ENCODE assay signal across 11 cellular contexts in the genomic region with DNA sequence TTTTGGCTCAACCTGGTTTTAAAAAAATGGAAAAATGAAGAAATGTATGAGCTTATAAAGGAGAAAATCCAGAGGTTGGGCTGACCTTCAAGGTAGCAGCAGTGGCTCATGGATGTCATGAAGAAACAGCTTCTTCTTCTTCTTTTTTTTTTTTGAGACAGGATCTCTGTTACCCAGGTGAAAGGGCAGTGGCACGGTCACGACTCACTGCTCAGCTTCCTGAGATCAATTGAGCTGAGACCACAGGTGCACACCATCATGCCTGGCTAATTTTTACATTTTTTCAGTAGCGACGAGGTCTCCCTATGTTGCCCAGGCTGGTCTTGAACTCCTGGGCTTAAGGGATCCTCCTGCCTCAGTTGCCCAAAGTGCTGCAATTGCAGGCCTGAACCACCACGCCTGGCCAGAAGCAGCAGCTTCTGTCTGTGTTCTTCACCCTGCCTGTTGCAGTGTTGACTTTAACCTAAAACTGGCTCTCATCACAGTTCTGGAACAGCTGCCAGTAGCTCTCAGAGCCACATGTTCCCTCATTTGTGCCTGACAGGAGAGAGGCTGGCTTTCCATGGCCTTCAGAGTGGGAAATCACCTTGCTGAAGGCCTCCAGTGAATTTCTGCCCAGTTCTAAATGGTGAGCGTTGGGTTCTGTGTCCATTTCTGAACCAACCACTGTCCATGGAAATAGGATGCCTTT.
DNase-seq lines count a peak whose midpoint lies in the region; ATAC-seq and TF ChIP-seq lines count a peak whose summit lies in the region.
"Had no signal": no experiment of that assay in that cellular context is flagged by ENCODE, and none has a peak within 500 bp of the region (broad histone marks: within the 10 kb centered on the region; RNA-seq: fewer than 3 reads in every experiment).

No MANE protein-coding gene starts in this region.

- peak overlapping the region; percentile 33; the same call in 1 of the 2 replicates for H3K9ac ChIP-seq in SU-DHL-6 (ENCODE audit: low read length)

- H3K27me3 ChIP-seq in SU-DHL-6 (ENCODE audit: low read length), result no peaks in the 10 kb centered on the region
- H3K27me3 ChIP-seq: cardiac muscle cell had no signal

- no peaks in the 10 kb centered on the region for H3K79me2 ChIP-seq in SU-DHL-6 (ENCODE audit: insufficient read depth, low read length)

- no peaks in the 10 kb centered on the region for H4K20me1 ChIP-seq in SU-DHL-6 (ENCODE audit: low read depth, low read length)

- H3K27me3 Mint-ChIP-seq in chondrocyte (ENCODE audit: low read depth), result no peaks in the 10 kb centered on the region
- H3K27me3 Mint-ChIP-seq in activated T-helper 1 cell treated with anti-CD3 and anti-CD28 coated beads, Interleukin-12 subunit alpha, Interleukin-12 subunit beta, Interleukin-2, Interleukin-4 antibody, amounts not matched to agents 30 ng/mL and 10 ng/mL and 1 ng/mL, durations not matched to agents 14 hours and 24 hours and 36 hours (ENCODE audit: insufficient read depth), result peaks cover 2% of the 10 kb centered on the region

- peaks cover 3% of the 10 kb centered on the region; the same call in 1 of the 2 replicates for H3K9me3 ChIP-seq in SU-DHL-6 (ENCODE audit: insufficient read depth, low read length)

- H3K4me2 ChIP-seq in SU-DHL-6 (ENCODE audit: low read depth, low read length, poor library complexity, severe bottlenecking), result peak overlapping the region; percentile 60

- no peaks in the 10 kb centered on the region for H3K36me3 Mint-ChIP-seq in chondrocyte (ENCODE audit: low read depth)
- peaks cover 10% of the 10 kb centered on the region for H3K36me3 Mint-ChIP-seq in activated T-helper 1 cell treated with anti-CD3 and anti-CD28 coated beads, Interleukin-12 subunit alpha, Interleukin-12 subunit beta, Interleukin-2, Interleukin-4 antibody, amounts not matched to agents 30 ng/mL and 10 ng/mL and 1 ng/mL, durations not matched to agents 14 hours and 24 hours and 36 hours (ENCODE audit: low read depth)
- H3K36me3 Mint-ChIP-seq: immature natural killer cell had no signal

- TF ChIP-seq CTCF in SU-DHL-6 (IDR thresholded peaks at IDR 0.05; ENCODE audit: insufficient read depth, low read length, poor library complexity, severe bottlenecking) (no peak), chondrocyte (IDR thresholded peaks at IDR 0.05) (no peak)

- H3K9me3 Mint-ChIP-seq in chondrocyte (ENCODE audit: low read depth), result no peaks in the 10 kb centered on the region
- H3K9me3 Mint-ChIP-seq in activated T-helper 1 cell treated with anti-CD3 and anti-CD28 coated beads, Interleukin-12 subunit alpha, Interleukin-12 subunit beta, Interleukin-2, Interleukin-4 antibody, amounts not matched to agents 30 ng/mL and 10 ng/mL and 1 ng/mL, durations not matched to agents 14 hours and 24 hours and 36 hours, result no peaks in the 10 kb centered on the region

- H3K27ac ChIP-seq in SU-DHL-6 (ENCODE audit: low read depth, low read length), result peak overlapping the region; percentile 94
- H3K27ac ChIP-seq: cardiac muscle cell had no signal

- ATAC-seq in GM19324 (IDR thresholded peaks at IDR 0.05; ENCODE audit: low FRiP score, unreplicated experiment), result peak; percentile 75
- peak; percentile 85 for ATAC-seq in HG02943 (IDR thresholded peaks at IDR 0.05; ENCODE audit: low read depth, unreplicated experiment)

- H3K9me2 ChIP-seq in SU-DHL-6 (replicated peaks; ENCODE audit: insufficient read depth, low read length), result no peaks in the 10 kb centered on the region

- H3K4me3 ChIP-seq in SU-DHL-6 (ENCODE audit: insufficient read depth, low read length, poor library complexity, severe bottlenecking), result peak overlapping the region; percentile 6
- H3K4me3 ChIP-seq: cardiac muscle cell had no signal

- peak; percentile 66 for DNase-seq in DMS53 (lab: John Stamatoyannopoulos, UW)
- DNase-seq in chondrocyte (ENCODE audit: low spot score), result no peak
- no peak for DNase-seq in NCI-H2171 treated with DMSO at 0.1 percent for 48 hours (lab: John Stamatoyannopoulos, UW)
- DNase-seq in SW 1271 (lab: John Stamatoyannopoulos, UW), result no peak
- no peak for DNase-seq in activated T-helper 1 cell treated with anti-CD3 and anti-CD28 coated beads, Interleukin-12 subunit alpha, Interleukin-12 subunit beta, Interleukin-2, Interleukin-4 antibody, amounts not matched to agents 30 ng/mL and 10 ng/mL and 1 ng/mL, durations not matched to agents 14 hours and 24 hours and 36 hours (ENCODE audit: low spot score)
- DNase-seq: activated T-cell treated with anti-CD3 and anti-CD28 coated beads, Interleukin-2, amount 50 U/mL, for 48 hours; immature natural killer cell had no signal

- H3F3A ChIP-seq in SU-DHL-6 (ENCODE audit: insufficient read depth), result peaks cover 6% of the 10 kb centered on the region

- no peak overlapping the region for H3K27ac Mint-ChIP-seq in chondrocyte (ENCODE audit: unreplicated experiment)
- H3K27ac Mint-ChIP-seq in activated T-helper 1 cell treated with anti-CD3 and anti-CD28 coated beads, Interleukin-12 subunit alpha, Interleukin-12 subunit beta, Interleukin-2, Interleukin-4 antibody, amounts not matched to agents 30 ng/mL and 10 ng/mL and 1 ng/mL, durations not matched to agents 14 hours and 24 hours and 36 hours, result no peak overlapping the region
- H3K27ac Mint-ChIP-seq: immature natural killer cell had no signal

- intact Hi-C loops in activated T-helper 1 cell treated with anti-CD3 and anti-CD28 coated beads, Interleukin-12 subunit alpha, Interleukin-12 subunit beta, Interleukin-2, Interleukin-4 antibody, amounts not matched to agents 30 ng/mL and 10 ng/mL and 1 ng/mL, durations not matched to agents 14 hours and 24 hours and 36 hours (cut with micrococcal nuclease), result no loop called here

- no peak overlapping the region for H2AFZ ChIP-seq in SU-DHL-6 (ENCODE audit: low read depth, low read length, severe bottlenecking)

- H3K36me3 ChIP-seq in SU-DHL-6 (ENCODE audit: low read length), result peaks cover 5% of the 10 kb centered on the region; the same call in 1 of the 2 replicates
- H3K36me3 ChIP-seq: cardiac muscle cell had no signal

- H3K4me1 Mint-ChIP-seq in chondrocyte (ENCODE audit: low read depth), result peaks cover 3% of the 10 kb centered on the region
- H3K4me1 Mint-ChIP-seq in activated T-helper 1 cell treated with anti-CD3 and anti-CD28 coated beads, Interleukin-12 subunit alpha, Interleukin-12 subunit beta, Interleukin-2, Interleukin-4 antibody, amounts not matched to agents 30 ng/mL and 10 ng/mL and 1 ng/mL, durations not matched to agents 14 hours and 24 hours and 36 hours (ENCODE audit: low read depth), result no peaks in the 10 kb centered on the region
- H3K4me1 Mint-ChIP-seq: immature natural killer cell had no signal

- no peak overlapping the region for H3K4me3 Mint-ChIP-seq in chondrocyte (ENCODE audit: unreplicated experiment)
- H3K4me3 Mint-ChIP-seq in activated T-helper 1 cell treated with anti-CD3 and anti-CD28 coated beads, Interleukin-12 subunit alpha, Interleukin-12 subunit beta, Interleukin-2, Interleukin-4 antibody, amounts not matched to agents 30 ng/mL and 10 ng/mL and 1 ng/mL, durations not matched to agents 14 hours and 24 hours and 36 hours, result no peak overlapping the region
- H3K4me3 Mint-ChIP-seq: immature natural killer cell had no signal
